ENCODE assay signal across 9 cellular contexts in the genomic region with DNA sequence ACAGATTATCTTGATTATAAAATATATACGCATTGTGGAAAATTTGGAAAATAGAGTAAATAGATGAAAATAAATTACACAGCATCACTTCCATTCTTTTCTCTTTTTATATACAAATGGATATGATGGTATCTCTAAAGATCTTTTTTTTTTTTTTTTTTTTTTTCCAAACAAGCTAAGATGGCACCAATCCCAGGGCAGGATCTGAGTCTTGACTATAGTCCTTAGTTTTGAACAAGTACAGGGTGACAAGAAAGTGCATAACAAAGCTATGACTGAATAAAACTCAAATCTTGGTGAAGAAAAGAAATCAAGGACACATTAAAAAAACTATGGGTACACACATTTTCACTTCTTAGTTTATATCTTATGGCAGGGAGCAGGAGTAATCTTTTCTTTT. TPM values are rescaled to one million over a fixed set of nuclear protein-coding genes. Genes with fewer than 3 reads are reported as not detected.
A peak's percentile ranks its signal among the peaks of the same experiment; 100 is the strongest.
DNase-seq lines count a peak whose midpoint lies in the region; ATAC-seq and TF ChIP-seq lines count a peak whose summit lies in the region.
"Had no signal": no experiment of that assay in that cellular context is flagged by ENCODE, and none has a peak within 500 bp of the region (broad histone marks: within the 10 kb centered on the region; RNA-seq: fewer than 3 reads in every experiment).

No MANE protein-coding gene starts in this region.

- H3K27ac ChIP-seq in fibroblast of lung (ENCODE audit: insufficient read depth, low read length), result peak overlapping the region; percentile 22

- H3K4me2 ChIP-seq in fibroblast of lung (ENCODE audit: extremely low read depth, insufficient read depth, low read length), result peak overlapping the region; percentile 77

- H3K9ac ChIP-seq in fibroblast of lung (ENCODE audit: insufficient read depth, low read length), result no peak overlapping the region

- H3K36me3 Mint-ChIP-seq in activated CD8-positive, alpha-beta memory T cell treated with anti-CD3 and anti-CD28 coated beads, Interleukin-2, amount 10 ng/mL, durations not matched to agents 7 days and 5 days, result peaks cover 35% of the 10 kb centered on the region
- H3K36me3 Mint-ChIP-seq in activated CD8-positive, alpha-beta T cell treated with anti-CD3 and anti-CD28 coated beads for 36 hours (ENCODE audit: low read depth), result peaks cover 31% of the 10 kb centered on the region

- peaks cover 10% of the 10 kb centered on the region for H3K9me3 Mint-ChIP-seq in activated CD8-positive, alpha-beta memory T cell treated with anti-CD3 and anti-CD28 coated beads, Interleukin-2, amount 10 ng/mL, durations not matched to agents 7 days and 5 days (ENCODE audit: low read depth)
- H3K9me3 Mint-ChIP-seq in activated CD8-positive, alpha-beta T cell treated with anti-CD3 and anti-CD28 coated beads for 36 hours, result peaks cover 1% of the 10 kb centered on the region
- peaks cover 18 to 20% of the 10 kb centered on the region in 2 donors for H3K9me3 Mint-ChIP-seq in stimulated activated naive CD8-positive, alpha-beta T cell treated with anti-CD3 and anti-CD28 coated beads, Interleukin-15, amount 100 ng/mL, for 72 hours

- POLR2A ChIA-PET in activated CD8-positive, alpha-beta T cell treated with anti-CD3 and anti-CD28 coated beads for 36 hours (lab: Charles Lee), result interaction anchor here (0.6 to 3.3 kb wide), 13 partner anchors 10 to 203 kb away, joined by 3 to 17 read pairs (median 5); a partner anchor contains a TSS

- no peaks in the 10 kb centered on the region for H4K20me1 ChIP-seq in fibroblast of lung (ENCODE audit: control insufficient read depth, extremely low read depth, insufficient read depth, low read length)

- intact Hi-C loops in activated CD8-positive, alpha-beta T cell treated with anti-CD3 and anti-CD28 coated beads for 36 hours (cut with micrococcal nuclease), result loop anchor here (2.0 kb wide), 1 partner anchor 52 kb away; no protein-coding TSS in a partner anchor

- peaks cover 9% of the 10 kb centered on the region for H3K4me1 ChIP-seq in fibroblast of lung (ENCODE audit: control insufficient read depth, extremely low read depth, insufficient read depth, low read length)

- no peaks in the 10 kb centered on the region for H3K27me3 Mint-ChIP-seq in activated CD8-positive, alpha-beta memory T cell treated with anti-CD3 and anti-CD28 coated beads, Interleukin-2, amount 10 ng/mL, durations not matched to agents 7 days and 5 days
- no peaks in the 10 kb centered on the region for H3K27me3 Mint-ChIP-seq in activated CD8-positive, alpha-beta T cell treated with anti-CD3 and anti-CD28 coated beads for 36 hours
- H3K27me3 Mint-ChIP-seq in stimulated activated naive CD8-positive, alpha-beta T cell treated with anti-CD3 and anti-CD28 coated beads, Interleukin-15, amount 100 ng/mL, for 72 hours, result no peaks in the 10 kb centered on the region

- H3K27ac Mint-ChIP-seq in activated CD8-positive, alpha-beta memory T cell treated with anti-CD3 and anti-CD28 coated beads, Interleukin-2, amount 10 ng/mL, durations not matched to agents 7 days and 5 days, result peak overlapping the region; percentile 87
- H3K27ac Mint-ChIP-seq in activated CD8-positive, alpha-beta T cell treated with anti-CD3 and anti-CD28 coated beads for 36 hours, result peak overlapping the region; percentile 96
- H3K27ac Mint-ChIP-seq in stimulated activated naive CD8-positive, alpha-beta T cell treated with anti-CD3 and anti-CD28 coated beads, Interleukin-15, amount 100 ng/mL, for 72 hours, result peak overlapping the region; percentile 94 to 96
- H3K27ac Mint-ChIP-seq: memory B cell had no signal

- no peak for TF ChIP-seq CTCF in activated CD8-positive, alpha-beta T cell treated with anti-CD3 and anti-CD28 coated beads for 36 hours (IDR thresholded peaks at IDR 0.05)
- no peak for TF ChIP-seq CTCF in fibroblast of lung (conservative IDR thresholded peaks at IDR 0.05 in 1 of 2, IDR thresholded peaks at IDR 0.05 in 1 of 2; ENCODE audit: low read depth in 1 of 2, low read length in 2 of 2)

- H3K79me2 ChIP-seq in fibroblast of lung (ENCODE audit: control insufficient read depth, insufficient read depth, low read length), result peaks cover 6% of the 10 kb centered on the region

- H3K4me3 ChIP-seq in fibroblast of lung (replicated peaks in 1 of 4; ENCODE audit: control extremely low read depth in 1 of 4, insufficient read depth in 1 of 4, low read depth in 3 of 4, low read length in 4 of 4), result no peak overlapping the region

- ATAC-seq in activated CD8-positive, alpha-beta memory T cell treated with anti-CD3 and anti-CD28 coated beads, Interleukin-2, amount 10 ng/mL, durations not matched to agents 7 days and 5 days, result no peak
- ATAC-seq in activated CD8-positive, alpha-beta T cell treated with anti-CD3 and anti-CD28 coated beads for 36 hours, result no peak
- no peak for ATAC-seq in stimulated activated naive CD8-positive, alpha-beta T cell treated with anti-CD3 and anti-CD28 coated beads, Interleukin-15, amount 100 ng/mL, for 72 hours

- no peak for DNase-seq in activated CD8-positive, alpha-beta memory T cell treated with anti-CD3 and anti-CD28 coated beads, Interleukin-2, amount 10 ng/mL, durations not matched to agents 7 days and 5 days
- DNase-seq in activated CD8-positive, alpha-beta memory T cell treated with anti-CD3 and anti-CD28 coated beads, Interleukin-2, amount 50 U/mL, for 4 hours, result no peak
- DNase-seq in activated CD8-positive, alpha-beta T cell treated with anti-CD3 and anti-CD28 coated beads for 36 hours, result no peak
- DNase-seq in fibroblast of lung (ENCODE audit: low read depth in 2 of 2) (no peak), NOMO-1 treated with dmso at 0.1 percent for 144 hours (lab: John Stamatoyannopoulos, UW; ENCODE audit: unreplicated experiment) (no peak), ureter (ENCODE audit: low spot score) (no peak), Kasumi-1 (lab: John Stamatoyannopoulos, UW) (no peak)
- no peak for DNase-seq in stimulated activated naive CD8-positive, alpha-beta T cell treated with anti-CD3 and anti-CD28 coated beads, Interleukin-15, amount 100 ng/mL, for 72 hours

- peaks cover 71% of the 10 kb centered on the region for H3K4me1 Mint-ChIP-seq in activated CD8-positive, alpha-beta memory T cell treated with anti-CD3 and anti-CD28 coated beads, Interleukin-2, amount 10 ng/mL, durations not matched to agents 7 days and 5 days
- H3K4me1 Mint-ChIP-seq in activated CD8-positive, alpha-beta T cell treated with anti-CD3 and anti-CD28 coated beads for 36 hours (ENCODE audit: low read depth), result peaks cover 74% of the 10 kb centered on the region
- H3K4me1 Mint-ChIP-seq in stimulated activated naive CD8-positive, alpha-beta T cell treated with anti-CD3 and anti-CD28 coated beads, Interleukin-15, amount 100 ng/mL, for 72 hours, result peaks cover 86% of the 10 kb centered on the region

- no peaks in the 10 kb centered on the region for H3K9me3 ChIP-seq in fibroblast of lung (ENCODE audit: control insufficient read depth, insufficient read depth, low read depth, low read length)

- H3K27me3 ChIP-seq in fibroblast of lung (ENCODE audit: control insufficient read depth, insufficient read depth, low read length), result no peaks in the 10 kb centered on the region

- CTCF ChIA-PET in activated CD8-positive, alpha-beta memory T cell treated with anti-CD3 and anti-CD28 coated beads, Interleukin-2, amount 10 ng/mL, durations not matched to agents 7 days and 5 days (lab: Charles Lee), result interaction anchor here (1.1 to 3.1 kb wide), 7 partner anchors 9 to 200 kb away, joined by 3 to 20 read pairs (median 6); no protein-coding TSS in a partner anchor
- CTCF ChIA-PET in activated CD8-positive, alpha-beta T cell treated with anti-CD3 and anti-CD28 coated beads for 36 hours (lab: Charles Lee), result interaction anchor here (1.0 to 3.9 kb wide), 8 partner anchors 10 to 202 kb away, joined by 3 to 25 read pairs (median 5); no protein-coding TSS in a partner anchor

- H3K36me3 ChIP-seq in fibroblast of lung (ENCODE audit: control insufficient read depth, insufficient read depth, low read length), result no peaks in the 10 kb centered on the region

- H2AFZ ChIP-seq in fibroblast of lung (ENCODE audit: low read length), result no peak overlapping the region

- peak overlapping the region; percentile 50 for H3K4me3 Mint-ChIP-seq in activated CD8-positive, alpha-beta memory T cell treated with anti-CD3 and anti-CD28 coated beads, Interleukin-2, amount 10 ng/mL, durations not matched to agents 7 days and 5 days
- peak overlapping the region; percentile 39 for H3K4me3 Mint-ChIP-seq in activated CD8-positive, alpha-beta T cell treated with anti-CD3 and anti-CD28 coated beads for 36 hours
- peak overlapping the region; percentile 71 to 74 for H3K4me3 Mint-ChIP-seq in stimulated activated naive CD8-positive, alpha-beta T cell treated with anti-CD3 and anti-CD28 coated beads, Interleukin-15, amount 100 ng/mL, for 72 hours
- H3K4me3 Mint-ChIP-seq: memory B cell had no signal

RNA-seq across cellular contexts. Expression of a gene that starts 42.6 kb away (rescaled TPM):
- total RNA-seq in activated CD8-positive, alpha-beta memory T cell treated with anti-CD3 and anti-CD28 coated beads, Interleukin-2, amount 10 ng/mL, durations not matched to agents 7 days and 5 days, result 10 to 100 TPM; 30.8 to 35.9 TPM
- 10 to 100 TPM; 27.9 to 30.3 TPM for total RNA-seq in activated CD8-positive, alpha-beta T cell treated with anti-CD3 and anti-CD28 coated beads for 36 hours
- 13.6 and 20.3 TPM in 2 replicates for total RNA-seq in fibroblast of lung
- polyA plus RNA-seq in fibroblast of lung, result 21.8 and 22.0 TPM in 2 replicates
- 19.6 and 21.3 TPM in 2 replicates for polyA plus RNA-seq in fibroblast of lung (2012)
- polyA minus RNA-seq in fibroblast of lung (ENCODE audit: low replicate concordance), result 0.31 and 3.0 TPM in 2 replicates
- total RNA-seq in ureter, result 32.5 TPM
